In the genomic region with DNA sequence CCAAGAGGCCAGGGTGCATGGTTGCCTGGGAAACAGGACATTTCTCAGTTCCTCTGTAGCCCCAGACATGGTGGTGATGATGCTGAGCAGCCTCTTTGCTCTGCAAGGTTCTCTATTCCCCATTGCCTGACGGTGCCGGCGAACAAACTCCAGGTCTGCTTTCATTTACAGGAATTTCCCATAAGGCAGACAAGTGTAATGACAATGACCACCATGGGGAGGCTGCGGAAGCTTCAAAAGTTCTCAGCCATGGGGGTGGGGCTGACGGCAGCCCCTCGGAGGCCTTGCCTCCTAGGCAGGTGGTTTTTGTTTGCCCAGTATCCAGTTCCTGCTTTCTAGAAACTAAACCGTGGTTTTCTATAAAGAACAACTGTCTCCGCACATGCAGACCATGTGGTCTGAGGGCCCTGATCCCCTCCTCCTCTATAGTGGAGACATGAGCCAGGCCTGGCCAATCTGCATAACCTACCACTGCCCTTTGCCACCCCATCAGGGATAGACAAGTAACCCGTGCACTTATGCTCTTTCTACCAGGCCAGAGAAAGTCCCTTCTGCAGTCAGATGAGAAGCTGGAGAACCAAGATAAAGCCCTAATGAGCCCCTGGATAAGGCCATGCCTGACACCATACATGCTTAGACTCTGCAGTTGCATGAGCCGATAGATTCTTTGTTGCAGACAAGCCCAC, we compare ENCODE assay signal across 9 cellular contexts. TPM values are rescaled to one million over a fixed set of nuclear protein-coding genes. Genes with fewer than 3 reads are reported as not detected.
DNase-seq lines count a peak whose midpoint lies in the region; ATAC-seq, FAIRE-seq and TF ChIP-seq lines count a peak whose summit lies in the region.
"Had no signal": no experiment of that assay in that cellular context is flagged by ENCODE, and none has a peak within 500 bp of the region (broad histone marks: within the 10 kb centered on the region; RNA-seq: fewer than 3 reads in every experiment).

No MANE protein-coding gene starts in this region.

- no peak overlapping the region for H3K4me2 ChIP-seq in IMR-90 (ENCODE audit: low read depth, low read length)
- peak overlapping the region; percentile 53 for H3K4me2 ChIP-seq in K562 (ENCODE audit: insufficient read depth, low read length)

- peaks cover 25% of the 10 kb centered on the region for H4K20me1 ChIP-seq in IMR-90 (ENCODE audit: insufficient read depth, low read length)
- no peaks in the 10 kb centered on the region for H4K20me1 ChIP-seq in K562 (replicated peaks; ENCODE audit: control insufficient read depth, insufficient read depth, low read length)

- no peak overlapping the region for H4K8ac ChIP-seq in IMR-90 (ENCODE audit: low read depth in 2 of 2, low read length in 2 of 2)

- no peak overlapping the region for H2BK20ac ChIP-seq in IMR-90 (ENCODE audit: low read depth, low read length)

- intact Hi-C loops in IMR-90 (cut with micrococcal nuclease) (loop anchor here (5.0 kb wide), 1 partner anchor 71 kb away; the partner anchor contains the start of gene HSPG2), K562 (cut with micrococcal nuclease) (loop anchor here (1.0 kb wide), 1 partner anchor 98 kb away; no protein-coding TSS in a partner anchor)

- FAIRE-seq in K562 (lab: Jason Lieb, UNC) (peak; percentile 96), RCC 7860 (lab: Jason Lieb, UNC) (no peak)

- H3K4me3 ChIP-seq in IMR-90 (ENCODE audit: insufficient read depth, low read depth, low read length), result no peak overlapping the region
- H3K4me3 ChIP-seq in K562, result no peak overlapping the region

- H3K27me3 ChIP-seq in IMR-90 (ENCODE audit: control insufficient read depth, insufficient read depth, low read length) (no peaks in the 10 kb centered on the region), K562 (ENCODE audit: control insufficient read depth in 2 of 2, insufficient read depth in 2 of 2, low read length in 2 of 2) (no peaks in the 10 kb centered on the region)

- no peak overlapping the region for H2BK15ac ChIP-seq in IMR-90 (ENCODE audit: low read depth, low read length)

- 73% methylated on average over 7 of the region's 10 CpGs; no CpG with 5 or more reads in 1 of the 2 experiments for WGBS in IMR-90 (ENCODE audit: extremely low coverage in 2 of 2, insufficient read length in 1 of 2), 2 experiments
- 34% methylated on average over 10 of the region's 10 CpGs for WGBS in K562 (ENCODE audit: insufficient coverage, low coverage, missing lambda C conversion rate)

- H3K9me1 ChIP-seq in IMR-90 (ENCODE audit: insufficient read depth, low read length) (peaks cover 21% of the 10 kb centered on the region), K562 (ENCODE audit: control insufficient read depth, insufficient read depth, low read length) (peaks cover 4% of the 10 kb centered on the region)

- in situ Hi-C loops in IMR-90 (cut with MboI; ENCODE audit: low sequenced_read_pairs) (no loop called here), K562 (cut with MboI) (no loop called here)

- H3K27ac ChIP-seq in IMR-90 (ENCODE audit: insufficient read depth, low read length) (no peak overlapping the region), K562 (ENCODE audit: extremely low read depth, low read depth, low read length) (peak overlapping the region; percentile 17; the same call in 2 of the 3 replicates)

- H3K79me1 ChIP-seq in IMR-90 (ENCODE audit: low read depth in 1 of 2, low read length in 2 of 2), result peaks cover 8 to 37% of the 10 kb centered on the region in 2 experiments

- TF ChIP-seq RAD21 in IMR-90 (IDR thresholded peaks at IDR 0.05; ENCODE audit: low read length) (no peak), K562 (CRISPR knock-in tag; conservative IDR thresholded peaks at IDR 0.05 in 1 of 2, IDR thresholded peaks at IDR 0.05 in 1 of 2) (peak in 1 of 2 experiments; percentile 49; a peak in 2 of 4 replicates)

- H2BK120ac ChIP-seq in IMR-90 (ENCODE audit: low read depth, low read length), result no peak overlapping the region

- no peak overlapping the region for H3K56ac ChIP-seq in IMR-90 (ENCODE audit: extremely low read depth, insufficient read depth, low read length)

- BruUV-seq in IMR-90 (replicated peaks; lab: Mats Ljungman, UMichigan) (no TSS peak), K562 (replicated peaks; lab: Mats Ljungman, UMichigan) (no TSS peak)

- no peak overlapping the region for H3K23ac ChIP-seq in IMR-90 (ENCODE audit: low read depth, low read length)

- H3K4ac ChIP-seq in IMR-90 (ENCODE audit: low read depth, low read length), result no peak overlapping the region

- peaks cover 17% of the 10 kb centered on the region for H3K4me1 ChIP-seq in IMR-90 (ENCODE audit: control insufficient read depth, insufficient read depth, low read length)
- peaks cover 21 to 50% of the 10 kb centered on the region in 2 experiments; a peak in 4 of 5 replicates for H3K4me1 ChIP-seq in K562 (replicated peaks in 1 of 2; ENCODE audit: control insufficient read depth in 2 of 2, insufficient read depth in 2 of 2, low read length in 2 of 2)

- H4K5ac ChIP-seq in IMR-90 (ENCODE audit: low read depth, low read length), result no peak overlapping the region

- DNase-seq in GM10266 (ENCODE audit: extremely low spot score) (peak; percentile 81), IMR-90 (no peak), K562 (ENCODE audit: extremely low read depth in 1 of 4, low spot score in 3 of 4) (peak; percentile 73 to 84 (median 81)), RCC 7860 (ENCODE audit: low spot score) (no peak), globus pallidus (ENCODE audit: low spot score) (no peak), GM03348 (ENCODE audit: low spot score) (no peak), kidney glomerular epithelial cell (lab: John Stamatoyannopoulos, UW) (no peak)

- no peaks in the 10 kb centered on the region for H3K79me2 ChIP-seq in K562 (ENCODE audit: control insufficient read depth, insufficient read depth, low read length)

- no peak overlapping the region for H2AK5ac ChIP-seq in IMR-90 (ENCODE audit: low read depth, low read length)

- H3K36me3 ChIP-seq in IMR-90 (ENCODE audit: control insufficient read depth, insufficient read depth, low read length), result peaks cover 51% of the 10 kb centered on the region
- H3K36me3 ChIP-seq in K562 (ENCODE audit: control insufficient read depth, insufficient read depth, low read length), result peaks cover 71% of the 10 kb centered on the region; the same call in 2 of the 3 replicates

- H3K9ac ChIP-seq in IMR-90 (ENCODE audit: low read depth, low read length) (no peak overlapping the region), K562 (ENCODE audit: insufficient read depth in 1 of 2, low read depth in 2 of 2, low read length in 2 of 2) (peak overlapping the region in 1 of 2 experiments; percentile 64; a peak in 2 of 4 replicates)

- H3K14ac ChIP-seq in IMR-90 (replicated peaks; ENCODE audit: low read depth, low read length), result no peak overlapping the region

- dilution Hi-C loops in IMR-90 (cut with HindIII; ENCODE audit: low sequenced_read_pairs, unreplicated experiment), result no loop called here

- TF ChIP-seq CTCF in GM10266 (IDR thresholded peaks at IDR 0.05; ENCODE audit: control insufficient read depth, insufficient read depth, low read depth, missing control alignments), result no peak
- TF ChIP-seq CTCF in IMR-90 (conservative IDR thresholded peaks at IDR 0.05; ENCODE audit: low read depth, low read length), result no peak
- TF ChIP-seq CTCF in K562 (IDR thresholded peaks at IDR 0.05 in 2 of 3, conservative IDR thresholded peaks at IDR 0.05 in 1 of 3; ENCODE audit: insufficient read depth in 2 of 3, low read depth in 1 of 3, low read length in 3 of 3), result peak; percentile 28 to 57 (median 37); a peak in 5 of 6 replicates

- POLR2A ChIA-PET in IMR-90 (lab: Charles Lee; ENCODE audit: unreplicated experiment) (interaction anchor here (0.6 kb wide), 1 partner anchor 557 kb away, joined by 8 read pairs; no protein-coding TSS in a partner anchor), K562 (lab: Yijun Ruan, JAX) (interaction anchor here (0.8 to 1.4 kb wide), 5 partner anchors 12 to 74 kb away, joined by 3 to 5 read pairs (median 3); no protein-coding TSS in a partner anchor)

- H2AFZ ChIP-seq in IMR-90 (replicated peaks; ENCODE audit: low read length, poor library complexity), result peak overlapping the region; percentile 3
- 0 out of 2 replicates have a peak overlapping the region, but pooled peaks have one; percentile 18 for H2AFZ ChIP-seq in K562 (ENCODE audit: low read depth, low read length)

- ATAC-seq in GM21423 (IDR thresholded peaks at IDR 0.05; ENCODE audit: unreplicated experiment) (peak; percentile 72), IMR-90 (ENCODE audit: low read depth) (no peak), K562 (peak; percentile 86)

- no peak overlapping the region for H4K91ac ChIP-seq in IMR-90 (ENCODE audit: insufficient read depth, low read depth, low read length)

- H2BK5ac ChIP-seq in IMR-90 (ENCODE audit: low read depth, low read length, poor library complexity, severe bottlenecking), result no peak overlapping the region

- CTCF ChIA-PET in IMR-90 (lab: Yijun Ruan, JAX), result interaction anchor here (0.5 kb wide), 1 partner anchor 63 kb away, joined by 5 read pairs; no protein-coding TSS in a partner anchor
- CTCF ChIA-PET in K562 (lab: Yijun Ruan, JAX; ENCODE audit: low intra/inter-chr PET ratio), result no interaction called here

- H2AK9ac ChIP-seq in IMR-90 (replicated peaks; ENCODE audit: low read depth, low read length, poor library complexity), result no peak overlapping the region

- H3K18ac ChIP-seq in IMR-90 (ENCODE audit: low read depth, low read length), result no peak overlapping the region

- H3K9me3 ChIP-seq in IMR-90 (ENCODE audit: control insufficient read depth, insufficient read depth, low read length), result no peaks in the 10 kb centered on the region
- peaks cover 8% of the 10 kb centered on the region; the same call in 1 of the 2 replicates for H3K9me3 ChIP-seq in K562 (replicated peaks; ENCODE audit: control insufficient read depth, insufficient read depth, low read depth, low read length)

- peak; percentile 63; the same call in 1 of the 2 replicates for TF ChIP-seq EP300 in K562 (IDR thresholded peaks at IDR 0.05; ENCODE audit: low read length)

- TF ChIP-seq POLR2A in IMR-90 (IDR thresholded peaks at IDR 0.05; ENCODE audit: low read depth, low read length) (no peak), K562 (conservative IDR thresholded peaks at IDR 0.05) (no peak)

RNA-seq across cellular contexts. Expression of gene LDLRAD2, which starts 54.0 kb away (rescaled TPM):
- total RNA-seq in IMR-90 (2012; rRNA removed) (not detected in 2 replicates), K562 (2014; rRNA removed) (not detected in 2 replicates), K562 (2014; rRNA removed; fragmentation: Illumina TruSeq; extraction: Trizol) (not detected in 2 replicates), K562 (2015; rRNA removed; fragmentation: Illumina TruSeq; extraction: Trizol) (not detected in 2 replicates), K562 (2021) (not detected in 2 replicates)
- polyA plus RNA-seq in IMR-90 (2012; rRNA removed) (0.05 TPM in 1 of 2 replicates, not detected in the other), K562 (2011; rRNA removed) (not detected in 2 replicates), K562 (2014; fragmentation: Illumina TruSeq; extraction: Trizol) (not detected in 2 replicates), K562 (2014; fragmentation: Nextera tagmentation; extraction: Ambion mirVana) (under 1 TPM; 0.45 to 0.48 TPM), K562 (2014; rRNA removed) (not detected in 2 replicates)
- polyA plus RNA-seq in IMR-90 (2012; cell fraction: cytosol; rRNA removed), result 0.03 and 0.17 TPM in 2 replicates
- 0.34 and 0.39 TPM in 2 replicates for polyA plus RNA-seq in IMR-90 (2012; cell fraction: nucleus; rRNA removed; ENCODE audit: low replicate concordance)
- total RNA-seq in K562 (2011; cell fraction: chromatin; rRNA removed; ENCODE audit: low replicate concordance), result not detected in 2 replicates
- 0.13 TPM in 1 of 2 replicates, not detected in the other for total RNA-seq in K562 (2011; cell fraction: nucleolus; rRNA removed)
- total RNA-seq in K562 (2011; cell fraction: nucleoplasm; rRNA removed), result not detected in 2 replicates
- polyA plus RNA-seq in K562 (2011; cell fraction: cytosol; rRNA removed), result not detected in 2 replicates
- polyA plus RNA-seq in K562 (2011; cell fraction: nucleus; rRNA removed), result 0.10 TPM in 1 of 2 replicates, not detected in the other
- polyA plus RNA-seq in K562 (2012), result 5.8 and 7.0 TPM in 2 replicates
- polyA minus RNA-seq in K562 (2011; rRNA and poly(A)+ RNA removed), result not detected in 2 replicates
- not detected in 2 replicates for polyA minus RNA-seq in K562 (2011; cell fraction: cytosol; rRNA and poly(A)+ RNA removed)
- not detected in 2 replicates for polyA minus RNA-seq in K562 (2011; cell fraction: nucleus; rRNA and poly(A)+ RNA removed)
- polyA plus RNA-seq: neural cell had no signal

Comparison
In these comparisons a context has a peak if more than half of its experiments do, and no peak if none do; other contexts are left out.
1. DNase-seq: peak in GM10266 (single experiment) and K562 (4 of 4); none in IMR-90 (single experiment), RCC 7860 (single experiment), globus pallidus (single experiment), GM03348 (single experiment) and kidney glomerular epithelial cell (single experiment).
2. CTCF ChIP-seq: peak in K562 (3 of 3); none in GM10266 (single experiment) and IMR-90 (single experiment).